Comparison of ENCODE assay signal across 34 cellular contexts in the genomic region with DNA sequence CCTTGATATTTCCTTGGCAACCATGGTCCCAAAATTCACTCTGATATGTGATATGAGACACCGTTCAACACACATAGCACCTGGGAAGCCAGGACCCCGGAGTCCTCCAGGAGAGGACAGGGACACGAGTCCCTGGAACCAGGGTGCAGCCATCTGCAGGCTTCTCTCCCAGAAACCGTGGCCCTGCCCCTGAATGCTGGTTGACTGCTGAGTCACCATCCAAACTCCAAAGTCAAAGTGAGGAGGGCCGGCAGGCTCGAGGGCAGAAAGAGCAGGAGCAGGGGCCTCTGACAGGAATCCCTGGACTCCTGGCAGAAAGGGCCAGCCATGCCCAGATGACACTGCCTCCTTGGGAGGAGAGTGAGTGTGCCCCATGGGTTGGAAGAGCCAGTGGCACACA. TPM values are rescaled to one million over a fixed set of nuclear protein-coding genes. Genes with fewer than 3 reads are reported as not detected.
"Had no signal": no experiment of that assay in that cellular context is flagged by ENCODE, and none has a peak within 500 bp of the region (broad histone marks: within the 10 kb centered on the region; RNA-seq: fewer than 3 reads in every experiment).

No MANE protein-coding gene starts in this region.

- H3K27ac ChIP-seq: gastrocnemius medialis, hepatocyte, lower lobe of right lung, neutrophil, ovary, prostate gland, sigmoid colon, stomach, thyroid gland, upper lobe of left lung, WERI-Rb-1 had no signal

- FAIRE-seq: astrocyte, kidney had no signal

- H3K4me1 ChIP-seq: gastrocnemius medialis, lower lobe of right lung, prostate gland, sigmoid colon, stomach, thyroid gland, upper lobe of left lung had no signal

- H3K4me3 ChIP-seq: gastrocnemius medialis, hepatocyte, lower lobe of right lung, mucosa of descending colon, ovary, prostate gland, sigmoid colon, stomach, thyroid gland, upper lobe of left lung had no signal

- H3K36me3 ChIP-seq: gastrocnemius medialis, lower lobe of right lung, neutrophil, ovary, prostate gland, sigmoid colon, stomach, thyroid gland, upper lobe of left lung, WERI-Rb-1 had no signal

- H2AFZ ChIP-seq: hepatocyte had no signal

- H3K79me2 ChIP-seq: hepatocyte had no signal

- DNase-seq: activated CD4-positive, alpha-beta T cell treated with anti-CD3 and anti-CD28 coated beads for 48 hours; activated CD4-positive, alpha-beta T cell treated with anti-CD3 and anti-CD28 coated beads, Interleukin-2, amount 50 U/mL, for 48 hours; activated CD8-positive, alpha-beta memory T cell treated with anti-CD3 and anti-CD28 coated beads, Interleukin-2, amount 50 U/mL, for 4 hours; activated effector memory CD4-positive, alpha-beta T cell treated with anti-CD3 and anti-CD28 coated beads, Interleukin-2, amount 50 U/mL, for 16 hours; activated naive CD4-positive, alpha-beta T cell treated with anti-CD3 and anti-CD28 coated beads for 36 hours; activated naive CD8-positive, alpha-beta T cell treated with anti-CD3 and anti-CD28 coated beads for 36 hours; activated T-cell treated with anti-CD3 and anti-CD28 coated beads, Interleukin-2, amount 50 U/mL, for 1 hour; caudate nucleus; cortex of kidney; effector memory CD8-positive, alpha-beta T cell; gastrocnemius medialis; glutamatergic neuron; kidney; lower lobe of right lung; mesenchymal stem cell; mucosa of descending colon; nephron progenitor cell; ovary; retina; sigmoid colon; stimulated activated CD4-positive, alpha-beta T cell treated with anti-CD3 and anti-CD28 coated beads, Interleukin-15, amount 100 ng/mL, for 24 hours; stimulated activated CD4-positive, alpha-beta T cell treated with anti-CD3 and anti-CD28 coated beads, Interleukin-2, amount 100 ng/mL, for 24 hours; stimulated activated naive B cell treated with anti-CD40 and anti-IgM and Interleukin-4, amounts not matched to agents 10 μg/mL and 1 μg/mL and 100 μg/mL, for 72 hours; stomach; T-helper 17 cell; T1000; thyroid gland; upper lobe of left lung; WERI-Rb-1 had no signal

- ATAC-seq: activated CD4-positive, CD25-positive, alpha-beta regulatory T cell treated with anti-CD3 and anti-CD28 coated beads, Interleukin-2, amount 50 U/mL, for 24 hours; effector memory CD8-positive, alpha-beta T cell; gastrocnemius medialis; lower lobe of right lung; mucosa of descending colon; stimulated activated naive B cell treated with anti-CD40 and anti-IgM and Interleukin-4, amounts not matched to agents 10 μg/mL and 1 μg/mL and 100 μg/mL, for 72 hours; T-helper 17 cell had no signal

- H3K27me3 ChIP-seq: gastrocnemius medialis, hepatocyte, neutrophil, ovary, sigmoid colon, stomach, thyroid gland, upper lobe of left lung had no signal

- H3K4me2 ChIP-seq: hepatocyte had no signal

- H3K9me3 ChIP-seq: gastrocnemius medialis, lower lobe of right lung, mucosa of descending colon, neutrophil, ovary, prostate gland, sigmoid colon, stomach, thyroid gland, upper lobe of left lung had no signal

RNA-seq across cellular contexts. Expression of gene PNMA3, which starts 9.1 kb away (rescaled TPM):
- total RNA-seq: gastrocnemius medialis had no signal
